1 cellular context compared by ENCODE assay signal in the genomic region with DNA sequence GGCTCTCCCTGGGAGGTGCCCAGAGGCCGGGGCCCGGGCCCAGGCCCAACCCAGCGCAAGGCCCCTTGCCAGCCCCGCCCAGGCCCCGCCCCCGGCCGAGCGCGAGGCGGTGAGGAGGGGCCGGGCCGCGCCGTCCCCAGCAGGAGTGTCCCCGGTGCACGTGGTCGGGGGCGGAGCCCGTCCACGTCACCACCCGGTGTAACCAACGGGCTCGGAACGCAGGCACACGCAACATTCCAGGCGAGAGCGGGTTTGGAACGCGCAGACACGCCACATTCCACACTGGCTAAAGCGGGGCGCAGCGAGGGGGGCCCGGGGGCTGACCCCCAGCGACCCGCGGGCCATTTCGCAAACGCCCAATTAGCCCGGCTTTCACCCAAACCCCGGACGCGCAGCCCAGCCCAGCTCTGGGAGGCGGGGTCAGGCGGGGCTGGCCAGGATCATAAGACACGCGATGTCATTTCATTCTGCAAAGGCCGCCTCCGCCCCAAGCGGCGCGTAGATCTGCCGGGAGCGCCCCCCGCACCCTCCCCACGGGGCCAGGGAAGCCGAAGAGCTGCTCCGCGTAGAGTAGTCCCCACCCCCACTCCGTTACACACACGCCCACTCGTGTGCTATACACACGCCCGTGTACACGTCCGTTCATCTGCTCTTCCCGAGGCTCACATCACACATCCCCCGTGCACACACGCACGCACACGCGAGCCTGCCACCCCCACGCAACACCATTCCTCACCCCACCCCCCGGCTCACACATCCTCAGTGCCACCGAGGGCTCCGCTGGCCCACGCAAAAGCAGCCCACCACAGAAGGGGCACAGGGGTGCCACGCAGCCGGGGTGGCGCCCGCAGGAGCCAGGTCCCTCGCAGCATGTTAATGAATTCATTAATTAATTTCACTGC.
TF ChIP-seq lines count a peak whose summit lies in the region.

No MANE protein-coding gene starts in this region.

TF ChIP-seq in HEK293, 187 proteins besides CTCF, POLR2A, EP300 and RAD21 (continued from another document and continues in another):
- TF ChIP-seq PRDM4 (tag by site-specific recombination; IDR thresholded peaks at IDR 0.05) (no peak), ZBTB48 (tag by site-specific recombination; IDR thresholded peaks at IDR 0.05) (peak; percentile 44), ZNF341 (tag by site-specific recombination; IDR thresholded peaks at IDR 0.05; ENCODE audit: low read depth) (peak; percentile 99), KLF7 (tag by site-specific recombination; IDR thresholded peaks at IDR 0.05; ENCODE audit: borderline replicate concordance) (0 out of 2 replicates have a peak, but pooled peaks have one; percentile 32), WT1 (tag by site-specific recombination; IDR thresholded peaks at IDR 0.05) (0 out of 2 replicates have a peak, but pooled peaks have one; percentile 43), ZIC2 (tag by site-specific recombination; IDR thresholded peaks at IDR 0.05) (peak; percentile 29; the same call in 1 of the 2 replicates), ZBTB20 (tag by site-specific recombination; IDR thresholded peaks at IDR 0.05) (peak; percentile 69; the same call in 1 of the 2 replicates), ZSCAN4 (tag by site-specific recombination; IDR thresholded peaks at IDR 0.05) (peak; percentile 69), FEZF1 (tag by site-specific recombination; IDR thresholded peaks at IDR 0.05) (peak; percentile 55), GLI4 (tag by site-specific recombination; IDR thresholded peaks at IDR 0.05) (no peak; the same call in 1 of the 2 replicates), ZNF335 (tag by site-specific recombination; conservative IDR thresholded peaks at IDR 0.05) (peak; percentile 91), PRDM1 (tag by site-specific recombination; IDR thresholded peaks at IDR 0.05) (no peak), EGR2 (tag by site-specific recombination; IDR thresholded peaks at IDR 0.05; ENCODE audit: low read depth) (peak; percentile 98), ZNF423 (tag by site-specific recombination; IDR thresholded peaks at IDR 0.05) (peak; percentile 57; the same call in 1 of the 2 replicates), ZNF530 (tag by site-specific recombination; IDR thresholded peaks at IDR 0.05; ENCODE audit: low read depth) (no peak), ZNF350 (tag by site-specific recombination; IDR thresholded peaks at IDR 0.05) (no peak), ZNF366 (tag by site-specific recombination; conservative IDR thresholded peaks at IDR 0.05) (peak; percentile 83), ZNF148 (tag by site-specific recombination; IDR thresholded peaks at IDR 0.05; ENCODE audit: borderline replicate concordance) (no peak), BCL11A (tag by site-specific recombination; IDR thresholded peaks at IDR 0.05; ENCODE audit: low read depth) (peak; percentile 93), ZNF768 (tag by site-specific recombination; IDR thresholded peaks at IDR 0.05) (no peak), ZFHX2 (tag by site-specific recombination; conservative IDR thresholded peaks at IDR 0.05) (peak; percentile 99), ZBTB21 (tag by site-specific recombination; IDR thresholded peaks at IDR 0.05) (peak; percentile 49; the same call in 1 of the 2 replicates), SP2 (tag by site-specific recombination; IDR thresholded peaks at IDR 0.05) (peak; percentile 84), ZBTB7A (tag by site-specific recombination; IDR thresholded peaks at IDR 0.05; ENCODE audit: low read depth) (peak; percentile 96), ZNF776 (tag by site-specific recombination; IDR thresholded peaks at IDR 0.05; ENCODE audit: borderline replicate concordance) (no peak)
- TF ChIP-seq, protein P1, sequence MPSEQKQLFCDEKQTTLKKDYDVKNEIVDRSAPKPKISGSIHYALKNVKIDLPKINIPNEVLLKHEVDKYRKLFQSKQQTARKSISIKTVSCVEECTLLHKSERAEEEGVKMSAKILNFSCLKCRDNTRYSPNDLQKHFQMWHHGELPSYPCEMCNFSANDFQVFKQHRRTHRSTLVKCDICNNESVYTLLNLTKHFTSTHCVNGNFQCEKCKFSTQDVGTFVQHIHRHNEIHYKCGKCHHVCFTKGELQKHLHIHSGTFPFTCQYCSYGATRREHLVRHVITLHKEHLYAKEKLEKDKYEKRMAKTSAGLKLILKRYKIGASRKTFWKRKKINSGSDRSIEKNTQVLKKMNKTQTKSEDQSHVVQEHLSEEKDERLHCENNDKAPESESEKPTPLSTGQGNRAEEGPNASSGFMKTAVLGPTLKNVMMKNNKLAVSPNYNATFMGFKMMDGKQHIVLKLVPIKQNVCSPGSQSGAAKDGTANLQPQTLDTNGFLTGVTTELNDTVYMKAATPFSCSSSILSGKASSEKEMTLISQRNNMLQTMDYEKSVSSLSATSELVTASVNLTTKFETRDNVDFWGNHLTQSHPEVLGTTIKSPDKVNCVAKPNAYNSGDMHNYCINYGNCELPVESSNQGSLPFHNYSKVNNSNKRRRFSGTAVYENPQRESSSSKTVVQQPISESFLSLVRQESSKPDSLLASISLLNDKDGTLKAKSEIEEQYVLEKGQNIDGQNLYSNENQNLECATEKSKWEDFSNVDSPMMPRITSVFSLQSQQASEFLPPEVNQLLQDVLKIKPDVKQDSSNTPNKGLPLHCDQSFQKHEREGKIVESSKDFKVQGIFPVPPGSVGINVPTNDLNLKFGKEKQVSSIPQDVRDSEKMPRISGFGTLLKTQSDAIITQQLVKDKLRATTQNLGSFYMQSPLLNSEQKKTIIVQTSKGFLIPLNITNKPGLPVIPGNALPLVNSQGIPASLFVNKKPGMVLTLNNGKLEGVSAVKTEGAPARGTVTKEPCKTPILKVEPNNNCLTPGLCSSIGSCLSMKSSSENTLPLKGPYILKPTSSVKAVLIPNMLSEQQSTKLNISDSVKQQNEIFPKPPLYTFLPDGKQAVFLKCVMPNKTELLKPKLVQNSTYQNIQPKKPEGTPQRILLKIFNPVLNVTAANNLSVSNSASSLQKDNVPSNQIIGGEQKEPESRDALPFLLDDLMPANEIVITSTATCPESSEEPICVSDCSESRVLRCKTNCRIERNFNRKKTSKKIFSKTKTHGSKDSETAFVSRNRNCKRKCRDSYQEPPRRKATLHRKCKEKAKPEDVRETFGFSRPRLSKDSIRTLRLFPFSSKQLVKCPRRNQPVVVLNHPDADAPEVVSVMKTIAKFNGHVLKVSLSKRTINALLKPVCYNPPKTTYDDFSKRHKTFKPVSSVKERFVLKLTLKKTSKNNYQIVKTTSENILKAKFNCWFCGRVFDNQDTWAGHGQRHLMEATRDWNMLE (tag by site-specific recombination; conservative IDR thresholded peaks at IDR 0.05; ENCODE audit: low read depth): 0 out of 2 replicates have a peak, but pooled peaks have one; percentile 8
- TF ChIP-seq, protein P2, sequence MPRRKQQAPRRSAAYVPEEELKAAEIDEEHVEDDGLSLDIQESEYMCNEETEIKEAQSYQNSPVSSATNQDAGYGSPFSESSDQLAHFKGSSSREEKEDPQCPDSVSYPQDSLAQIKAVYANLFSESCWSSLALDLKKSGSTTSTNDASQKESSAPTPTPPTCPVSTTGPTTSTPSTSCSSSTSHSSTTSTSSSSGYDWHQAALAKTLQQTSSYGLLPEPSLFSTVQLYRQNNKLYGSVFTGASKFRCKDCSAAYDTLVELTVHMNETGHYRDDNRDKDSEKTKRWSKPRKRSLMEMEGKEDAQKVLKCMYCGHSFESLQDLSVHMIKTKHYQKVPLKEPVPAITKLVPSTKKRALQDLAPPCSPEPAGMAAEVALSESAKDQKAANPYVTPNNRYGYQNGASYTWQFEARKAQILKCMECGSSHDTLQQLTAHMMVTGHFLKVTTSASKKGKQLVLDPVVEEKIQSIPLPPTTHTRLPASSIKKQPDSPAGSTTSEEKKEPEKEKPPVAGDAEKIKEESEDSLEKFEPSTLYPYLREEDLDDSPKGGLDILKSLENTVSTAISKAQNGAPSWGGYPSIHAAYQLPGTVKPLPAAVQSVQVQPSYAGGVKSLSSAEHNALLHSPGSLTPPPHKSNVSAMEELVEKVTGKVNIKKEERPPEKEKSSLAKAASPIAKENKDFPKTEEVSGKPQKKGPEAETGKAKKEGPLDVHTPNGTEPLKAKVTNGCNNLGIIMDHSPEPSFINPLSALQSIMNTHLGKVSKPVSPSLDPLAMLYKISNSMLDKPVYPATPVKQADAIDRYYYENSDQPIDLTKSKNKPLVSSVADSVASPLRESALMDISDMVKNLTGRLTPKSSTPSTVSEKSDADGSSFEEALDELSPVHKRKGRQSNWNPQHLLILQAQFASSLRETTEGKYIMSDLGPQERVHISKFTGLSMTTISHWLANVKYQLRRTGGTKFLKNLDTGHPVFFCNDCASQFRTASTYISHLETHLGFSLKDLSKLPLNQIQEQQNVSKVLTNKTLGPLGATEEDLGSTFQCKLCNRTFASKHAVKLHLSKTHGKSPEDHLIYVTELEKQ (tag by site-specific recombination; IDR thresholded peaks at IDR 0.05; ENCODE audit: borderline replicate concordance): peak; percentile 6; the same call in 1 of the 2 replicates
- TF ChIP-seq, protein P3, sequence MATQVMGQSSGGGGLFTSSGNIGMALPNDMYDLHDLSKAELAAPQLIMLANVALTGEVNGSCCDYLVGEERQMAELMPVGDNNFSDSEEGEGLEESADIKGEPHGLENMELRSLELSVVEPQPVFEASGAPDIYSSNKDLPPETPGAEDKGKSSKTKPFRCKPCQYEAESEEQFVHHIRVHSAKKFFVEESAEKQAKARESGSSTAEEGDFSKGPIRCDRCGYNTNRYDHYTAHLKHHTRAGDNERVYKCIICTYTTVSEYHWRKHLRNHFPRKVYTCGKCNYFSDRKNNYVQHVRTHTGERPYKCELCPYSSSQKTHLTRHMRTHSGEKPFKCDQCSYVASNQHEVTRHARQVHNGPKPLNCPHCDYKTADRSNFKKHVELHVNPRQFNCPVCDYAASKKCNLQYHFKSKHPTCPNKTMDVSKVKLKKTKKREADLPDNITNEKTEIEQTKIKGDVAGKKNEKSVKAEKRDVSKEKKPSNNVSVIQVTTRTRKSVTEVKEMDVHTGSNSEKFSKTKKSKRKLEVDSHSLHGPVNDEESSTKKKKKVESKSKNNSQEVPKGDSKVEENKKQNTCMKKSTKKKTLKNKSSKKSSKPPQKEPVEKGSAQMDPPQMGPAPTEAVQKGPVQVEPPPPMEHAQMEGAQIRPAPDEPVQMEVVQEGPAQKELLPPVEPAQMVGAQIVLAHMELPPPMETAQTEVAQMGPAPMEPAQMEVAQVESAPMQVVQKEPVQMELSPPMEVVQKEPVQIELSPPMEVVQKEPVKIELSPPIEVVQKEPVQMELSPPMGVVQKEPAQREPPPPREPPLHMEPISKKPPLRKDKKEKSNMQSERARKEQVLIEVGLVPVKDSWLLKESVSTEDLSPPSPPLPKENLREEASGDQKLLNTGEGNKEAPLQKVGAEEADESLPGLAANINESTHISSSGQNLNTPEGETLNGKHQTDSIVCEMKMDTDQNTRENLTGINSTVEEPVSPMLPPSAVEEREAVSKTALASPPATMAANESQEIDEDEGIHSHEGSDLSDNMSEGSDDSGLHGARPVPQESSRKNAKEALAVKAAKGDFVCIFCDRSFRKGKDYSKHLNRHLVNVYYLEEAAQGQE (tag by site-specific recombination; IDR thresholded peaks at IDR 0.05): no peak
